ENCODE assay signal across 30 cellular contexts in the genomic region with DNA sequence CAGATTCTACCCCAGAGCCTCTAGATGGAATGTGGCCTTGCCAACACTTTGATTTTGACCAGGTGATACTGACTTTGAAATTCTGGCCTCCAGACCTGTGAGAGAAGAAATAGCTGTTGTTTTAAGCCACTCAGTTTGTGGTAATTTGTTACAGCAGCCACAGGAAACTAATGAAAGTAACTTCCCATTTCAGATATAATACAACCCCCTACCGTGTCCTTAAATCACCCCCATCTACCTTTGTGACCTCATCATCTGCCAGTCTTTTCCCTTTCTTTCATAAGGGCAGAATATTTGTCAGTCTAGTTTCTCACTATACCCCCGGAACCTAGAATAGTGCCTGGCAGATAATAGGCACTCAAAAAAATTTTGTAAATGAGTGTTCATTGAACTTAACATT.
"Had no signal": no experiment of that assay in that cellular context is flagged by ENCODE, and none has a peak within 500 bp of the region (broad histone marks: within the 10 kb centered on the region; RNA-seq: fewer than 3 reads in every experiment).

No MANE protein-coding gene starts in this region.

- H3K27me3 ChIP-seq: adrenal gland, breast epithelium, cardiac muscle cell, dorsolateral prefrontal cortex, foreskin keratinocyte had no signal

- H3K36me3 ChIP-seq: adrenal gland, breast epithelium, cardiac muscle cell, esophagus muscularis mucosa, gastrocnemius medialis, heart left ventricle had no signal

- H3K4me1 ChIP-seq: adrenal gland, breast epithelium, esophagus muscularis mucosa, gastrocnemius medialis, heart left ventricle had no signal

- H3K9me3 ChIP-seq: adrenal gland, gastrocnemius medialis had no signal

- H3K27ac ChIP-seq: adrenal gland, breast epithelium, cardiac muscle cell, coronary artery, dorsolateral prefrontal cortex, esophagus muscularis mucosa, foreskin keratinocyte, gastrocnemius medialis, heart left ventricle had no signal

- ATAC-seq: activated CD8-positive, alpha-beta memory T cell treated with anti-CD3 and anti-CD28 coated beads, Interleukin-2, amount 10 ng/mL, durations not matched to agents 7 days and 5 days; activated CD8-positive, alpha-beta T cell treated with anti-CD3 and anti-CD28 coated beads, Interleukin-2, amount 10 ng/mL, durations not matched to agents 7 days and 5 days; activated naive CD8-positive, alpha-beta T cell treated with anti-CD3 and anti-CD28 coated beads, Interleukin-2, amount 50 U/mL, for 24 hours; gastrocnemius medialis; heart left ventricle; T-helper 17 cell had no signal

- H3K4me3 ChIP-seq: adrenal gland, breast epithelium, cardiac muscle cell, coronary artery, dorsolateral prefrontal cortex, esophagus muscularis mucosa, gastrocnemius medialis, heart left ventricle had no signal

- DNase-seq: activated CD4-positive, alpha-beta memory T cell treated with anti-CD3 and anti-CD28 coated beads for 36 hours; activated CD4-positive, alpha-beta T cell treated with anti-CD3 and anti-CD28 coated beads for 36 hours; activated CD4-positive, alpha-beta T cell treated with anti-CD3 and anti-CD28 coated beads, Interleukin-2, amount 10 ng/mL, durations not matched to agents 24 days and 14 days; activated CD4-positive, CD25-positive, alpha-beta regulatory T cell; activated CD4-positive, CD25-positive, alpha-beta regulatory T cell treated with anti-CD3 and anti-CD28 coated beads, Interleukin-2, amount 50 U/mL, for 72 hours; activated CD8-positive, alpha-beta memory T cell treated with anti-CD3 and anti-CD28 coated beads, Interleukin-2, amount 10 ng/mL, durations not matched to agents 7 days and 5 days; activated CD8-positive, alpha-beta memory T cell treated with anti-CD3 and anti-CD28 coated beads, Interleukin-2, amount 50 U/mL, for 4 hours; activated CD8-positive, alpha-beta T cell treated with anti-CD3 and anti-CD28 coated beads, Interleukin-2, amount 10 ng/mL, durations not matched to agents 7 days and 5 days; activated effector memory CD4-positive, alpha-beta T cell treated with anti-CD3 and anti-CD28 coated beads, Interleukin-2, amount 50 U/mL, for 16 hours; activated naive CD4-positive, alpha-beta T cell treated with anti-CD3 and anti-CD28 coated beads for 36 hours; activated naive CD8-positive, alpha-beta T cell treated with anti-CD3 and anti-CD28 coated beads for 36 hours; activated naive CD8-positive, alpha-beta T cell treated with anti-CD3 and anti-CD28 coated beads, Interleukin-2, amount 50 U/mL, for 24 hours; activated T-cell treated with anti-CD3 and anti-CD28 coated beads, Interleukin-2, amount 50 U/mL, for 1 hour; activated T-cell treated with anti-CD3 and anti-CD28 coated beads, Interleukin-2, amount 50 U/mL, for 48 hours; adrenal gland; amygdala; aorta; dorsolateral prefrontal cortex; effector memory CD4-positive, alpha-beta T cell; endodermal cell; erythroblast; gastrocnemius medialis; glutamatergic neuron; heart left ventricle; T-helper 17 cell had no signal
